In genomic region chrX:39613997-39614679, GRCh38 we compare ENCODE assay signal across 8 cellular contexts.
DNase-seq lines count a peak whose midpoint lies in the region; TF ChIP-seq lines count a peak whose summit lies in the region.

No MANE protein-coding gene starts in this region.

- peaks cover 0 to 2% (median 0%) of the 10 kb centered on the region in 5 donors for H3K9me3 Mint-ChIP-seq in CD8-positive, alpha-beta memory T cell

- no peak overlapping the region for H3K27ac ChIP-seq in CD8-positive, alpha-beta memory T cell (ENCODE audit: low read depth, low read length)
- H3K27ac ChIP-seq in HEK293 (ENCODE audit: extremely low read depth, low read depth, low read length) (no peak overlapping the region), SK-N-MC (no peak overlapping the region)

- H3K4me3 Mint-ChIP-seq in CD8-positive, alpha-beta memory T cell, result peak overlapping the region; percentile 71 to 84 (median 74)

- peaks cover 30 to 39% of the 10 kb centered on the region in 2 donors for H3K27me3 Mint-ChIP-seq in CD8-positive, alpha-beta memory T cell

- CTCF ChIA-PET in CD8-positive, alpha-beta memory T cell (lab: Charles Lee), result no interaction called here
- CTCF ChIA-PET in HEK293 (lab: Yijun Ruan, JAX), result interaction anchor here (0.7 kb wide), 2 partner anchors 30 to 352 kb away, joined by 3 to 4 read pairs; no protein-coding TSS in a partner anchor

- H3K4me1 ChIP-seq in CD8-positive, alpha-beta memory T cell (ENCODE audit: insufficient read depth, low read length), result no peaks in the 10 kb centered on the region
- no peaks in the 10 kb centered on the region; the same call in 1 of the 2 replicates for H3K4me1 ChIP-seq in HEK293 (ENCODE audit: control insufficient read depth, insufficient read depth, low read length)

- H3K36me3 Mint-ChIP-seq in CD8-positive, alpha-beta memory T cell, result no peaks in the 10 kb centered on the region

- H3K27ac Mint-ChIP-seq in CD8-positive, alpha-beta memory T cell, result peak overlapping the region in 4 of 8 donors; percentile 1 to 23 (median 16)

- POLR2A ChIA-PET in CD8-positive, alpha-beta memory T cell (lab: Charles Lee), result no interaction called here
- POLR2A ChIA-PET in HEK293 (lab: Yijun Ruan, JAX), result interaction anchor here (0.6 kb wide), 1 partner anchor 138 kb away, joined by 3 read pairs; no protein-coding TSS in a partner anchor

- H3K9me3 ChIP-seq in CD8-positive, alpha-beta memory T cell (ENCODE audit: low read length), result no peaks in the 10 kb centered on the region
- H3K9me3 ChIP-seq in HEK293 (ENCODE audit: control insufficient read depth, insufficient read depth, low read depth, low read length), result no peaks in the 10 kb centered on the region
- no peaks in the 10 kb centered on the region for H3K9me3 ChIP-seq in SK-N-MC (ENCODE audit: low read depth, low read length)

- DNase-seq in CD8-positive, alpha-beta memory T cell, result no peak
- DNase-seq in SK-N-MC (ENCODE audit: low read depth, low spot score) (no peak), renal cortical epithelial cell (ENCODE audit: low read depth) (peak; percentile 71), HCEC 1CT (no peak), islet precursor cell (no peak), kidney glomerular epithelial cell (lab: John Stamatoyannopoulos, UW) (no peak)
- peak; percentile 1 for DNase-seq in central memory CD4-positive, alpha-beta T cell

- TF ChIP-seq CTCF in HEK293 (tag by site-specific recombination; IDR thresholded peaks at IDR 0.05), result no peak

- no peaks in the 10 kb centered on the region for H3K36me3 ChIP-seq in CD8-positive, alpha-beta memory T cell (ENCODE audit: insufficient read depth, low read length)
- H3K36me3 ChIP-seq in HEK293 (ENCODE audit: control insufficient read depth in 2 of 2, insufficient read depth in 1 of 2, low read length in 2 of 2), result no peaks in the 10 kb centered on the region
- H3K36me3 ChIP-seq in SK-N-MC (ENCODE audit: insufficient read depth, low read length), result no peaks in the 10 kb centered on the region

- H3K9ac ChIP-seq in SK-N-MC (ENCODE audit: insufficient read length), result no peak overlapping the region

- H3K4me3 ChIP-seq in CD8-positive, alpha-beta memory T cell (ENCODE audit: low read length), result peak overlapping the region; percentile 39
- H3K4me3 ChIP-seq in HEK293 (ENCODE audit: low read depth, low read length) (peak overlapping the region; percentile 25), SK-N-MC (peak overlapping the region; percentile 54)

- H3K4me1 Mint-ChIP-seq in CD8-positive, alpha-beta memory T cell, result peaks cover 9 to 16% (median 14%) of the 10 kb centered on the region in 3 donors

- no peaks in the 10 kb centered on the region for H3K27me3 ChIP-seq in CD8-positive, alpha-beta memory T cell (ENCODE audit: insufficient read depth, low read length, poor library complexity, severe bottlenecking)

TF ChIP-seq in HEK293, 187 proteins besides CTCF, POLR2A, EP300 and RAD21 (continues in another document):
- TF ChIP-seq ZNF768 (tag by site-specific recombination; IDR thresholded peaks at IDR 0.05) (no peak), ZNF311 (tag by site-specific recombination; IDR thresholded peaks at IDR 0.05; ENCODE audit: borderline replicate concordance) (no peak), ZFHX2 (tag by site-specific recombination; conservative IDR thresholded peaks at IDR 0.05) (peak; percentile 91), ZNF580 (tag by site-specific recombination; IDR thresholded peaks at IDR 0.05) (no peak), RBAK (tag by site-specific recombination; IDR thresholded peaks at IDR 0.05) (no peak), MYNN (tag by site-specific recombination; IDR thresholded peaks at IDR 0.05; ENCODE audit: borderline replicate concordance) (no peak), ZNF48 (tag by site-specific recombination; IDR thresholded peaks at IDR 0.05) (no peak), ZNF335 (tag by site-specific recombination; conservative IDR thresholded peaks at IDR 0.05) (no peak), SP7 (tag by site-specific recombination; IDR thresholded peaks at IDR 0.05) (no peak), ATF2 (tag by site-specific recombination; IDR thresholded peaks at IDR 0.05; ENCODE audit: low read depth) (no peak), HOXA7 (CRISPR knock-in tag; IDR thresholded peaks at IDR 0.05; ENCODE audit: borderline replicate concordance) (no peak), ZNF114 (tag by site-specific recombination; IDR thresholded peaks at IDR 0.05) (no peak), ZNF549 (tag by site-specific recombination; IDR thresholded peaks at IDR 0.05) (no peak), PRDM4 (tag by site-specific recombination; IDR thresholded peaks at IDR 0.05) (no peak), ZNF501 (tag by site-specific recombination; IDR thresholded peaks at IDR 0.05) (no peak)
- TF ChIP-seq, protein P1, sequence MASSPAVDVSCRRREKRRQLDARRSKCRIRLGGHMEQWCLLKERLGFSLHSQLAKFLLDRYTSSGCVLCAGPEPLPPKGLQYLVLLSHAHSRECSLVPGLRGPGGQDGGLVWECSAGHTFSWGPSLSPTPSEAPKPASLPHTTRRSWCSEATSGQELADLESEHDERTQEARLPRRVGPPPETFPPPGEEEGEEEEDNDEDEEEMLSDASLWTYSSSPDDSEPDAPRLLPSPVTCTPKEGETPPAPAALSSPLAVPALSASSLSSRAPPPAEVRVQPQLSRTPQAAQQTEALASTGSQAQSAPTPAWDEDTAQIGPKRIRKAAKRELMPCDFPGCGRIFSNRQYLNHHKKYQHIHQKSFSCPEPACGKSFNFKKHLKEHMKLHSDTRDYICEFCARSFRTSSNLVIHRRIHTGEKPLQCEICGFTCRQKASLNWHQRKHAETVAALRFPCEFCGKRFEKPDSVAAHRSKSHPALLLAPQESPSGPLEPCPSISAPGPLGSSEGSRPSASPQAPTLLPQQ (tag by site-specific recombination; IDR thresholded peaks at IDR 0.05), result no peak
- TF ChIP-seq, protein P2, sequence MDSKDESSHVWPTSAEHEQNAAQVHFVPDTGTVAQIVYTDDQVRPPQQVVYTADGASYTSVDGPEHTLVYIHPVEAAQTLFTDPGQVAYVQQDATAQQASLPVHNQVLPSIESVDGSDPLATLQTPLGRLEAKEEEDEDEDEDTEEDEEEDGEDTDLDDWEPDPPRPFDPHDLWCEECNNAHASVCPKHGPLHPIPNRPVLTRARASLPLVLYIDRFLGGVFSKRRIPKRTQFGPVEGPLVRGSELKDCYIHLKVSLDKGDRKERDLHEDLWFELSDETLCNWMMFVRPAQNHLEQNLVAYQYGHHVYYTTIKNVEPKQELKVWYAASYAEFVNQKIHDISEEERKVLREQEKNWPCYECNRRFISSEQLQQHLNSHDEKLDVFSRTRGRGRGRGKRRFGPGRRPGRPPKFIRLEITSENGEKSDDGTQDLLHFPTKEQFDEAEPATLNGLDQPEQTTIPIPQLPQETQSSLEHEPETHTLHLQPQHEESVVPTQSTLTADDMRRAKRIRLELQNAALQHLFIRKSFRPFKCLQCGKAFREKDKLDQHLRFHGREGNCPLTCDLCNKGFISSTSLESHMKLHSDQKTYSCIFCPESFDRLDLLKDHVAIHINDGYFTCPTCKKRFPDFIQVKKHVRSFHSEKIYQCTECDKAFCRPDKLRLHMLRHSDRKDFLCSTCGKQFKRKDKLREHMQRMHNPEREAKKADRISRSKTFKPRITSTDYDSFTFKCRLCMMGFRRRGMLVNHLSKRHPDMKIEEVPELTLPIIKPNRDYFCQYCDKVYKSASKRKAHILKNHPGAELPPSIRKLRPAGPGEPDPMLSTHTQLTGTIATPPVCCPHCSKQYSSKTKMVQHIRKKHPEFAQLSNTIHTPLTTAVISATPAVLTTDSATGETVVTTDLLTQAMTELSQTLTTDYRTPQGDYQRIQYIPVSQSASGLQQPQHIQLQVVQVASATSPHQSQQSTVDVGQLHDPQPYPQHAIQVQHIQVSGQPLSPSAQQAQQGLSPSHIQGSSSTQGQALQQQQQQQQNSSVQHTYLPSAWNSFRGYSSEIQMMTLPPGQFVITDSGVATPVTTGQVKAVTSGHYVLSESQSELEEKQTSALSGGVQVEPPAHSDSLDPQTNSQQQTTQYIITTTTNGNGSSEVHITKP (tag by site-specific recombination; IDR thresholded peaks at IDR 0.05), result peak; percentile 55; the same call in 1 of the 2 replicates

Comparison
In these comparisons a context has a peak if more than half of its experiments do, and no peak if none do; other contexts are left out.
1. DNase-seq: peak in central memory CD4-positive, alpha-beta T cell (single experiment) and renal cortical epithelial cell (single experiment); none in CD8-positive, alpha-beta memory T cell (0 of 5), SK-N-MC (single experiment), HCEC 1CT (single experiment), islet precursor cell (single experiment) and kidney glomerular epithelial cell (single experiment).
2. Peak in every context shown above with its lines, with median percentiles within 50 percentile points of each other: H3K4me3 ChIP-seq.